Comparison of ENCODE assay signal across 26 cellular contexts in genomic region chr18:46290440-46291020, GRCh38.
DNase-seq lines count a peak whose midpoint lies in the region; ATAC-seq, FAIRE-seq and TF ChIP-seq lines count a peak whose summit lies in the region.
"Had no signal": no experiment of that assay in that cellular context is flagged by ENCODE, and none has a peak within 500 bp of the region (broad histone marks: within the 10 kb centered on the region; RNA-seq: fewer than 3 reads in every experiment).

No MANE protein-coding gene starts in this region.

- TF ChIP-seq EP300 in H1 (IDR thresholded peaks at IDR 0.05; ENCODE audit: borderline replicate concordance in 1 of 2, low read depth in 2 of 2, low read length in 2 of 2), result no peak

- H3K9me3 Mint-ChIP-seq in activated T-cell treated with anti-CD3 and anti-CD28 coated beads, Interleukin-2, amount 50 U/mL, for 24 hours, result no peaks in the 10 kb centered on the region
- H3K9me3 Mint-ChIP-seq in H9, result no peaks in the 10 kb centered on the region
- H3K9me3 Mint-ChIP-seq: CD4-positive, CD25-positive, alpha-beta regulatory T cell; GM23338 had no signal

- H3K79me2 ChIP-seq in H9 (ENCODE audit: insufficient read depth, low read length), result no peaks in the 10 kb centered on the region
- no peaks in the 10 kb centered on the region for H3K79me2 ChIP-seq in H1 (ENCODE audit: control insufficient read depth in 1 of 2, insufficient read depth in 2 of 2, low read length in 2 of 2)

- no peak for FAIRE-seq in H1 (lab: Jason Lieb, UNC)
- FAIRE-seq: D721Med, G401.6 had no signal

- H3K36me3 Mint-ChIP-seq in activated T-cell treated with anti-CD3 and anti-CD28 coated beads, Interleukin-2, amount 50 U/mL, for 24 hours (ENCODE audit: low read depth), result no peaks in the 10 kb centered on the region
- H3K36me3 Mint-ChIP-seq in H9 (ENCODE audit: insufficient read depth in 1 of 3, low read depth in 3 of 3), result no peaks in the 10 kb centered on the region
- H3K36me3 Mint-ChIP-seq: CD4-positive, CD25-positive, alpha-beta regulatory T cell had no signal

- no peaks in the 10 kb centered on the region for H3K4me1 Mint-ChIP-seq in activated T-cell treated with anti-CD3 and anti-CD28 coated beads, Interleukin-2, amount 50 U/mL, for 24 hours (ENCODE audit: low read depth)
- H3K4me1 Mint-ChIP-seq in H9, result peaks cover 9 to 25% of the 10 kb centered on the region in 2 experiments

- CTCF ChIA-PET in H1 (lab: Charles Lee; ENCODE audit: partially characterized antibody), result interaction anchor here (0.6 to 4.9 kb wide), 7 partner anchors 9 to 173 kb away, joined by 3 to 46 read pairs (median 4); no protein-coding TSS in a partner anchor

- no peak overlapping the region for H3K27ac Mint-ChIP-seq in activated T-cell treated with anti-CD3 and anti-CD28 coated beads, Interleukin-2, amount 50 U/mL, for 24 hours
- no peak overlapping the region; a peak in 1 of 7 replicates for H3K27ac Mint-ChIP-seq in H9
- H3K27ac Mint-ChIP-seq: CD4-positive, CD25-positive, alpha-beta regulatory T cell; GM23338 had no signal

- no peak for TF ChIP-seq CTCF in H9 (conservative IDR thresholded peaks at IDR 0.05)
- TF ChIP-seq CTCF in H1 (IDR thresholded peaks at IDR 0.05; ENCODE audit: control extremely low read depth in 1 of 3, insufficient read depth in 1 of 3, low read depth in 1 of 3, low read length in 3 of 3), result peak in 2 of 3 experiments; percentile 4 to 9; a peak in 1 of 4 replicates

- H3K27me3 Mint-ChIP-seq in activated T-cell treated with anti-CD3 and anti-CD28 coated beads, Interleukin-2, amount 50 U/mL, for 24 hours, result no peaks in the 10 kb centered on the region
- H3K27me3 Mint-ChIP-seq in H9 (ENCODE audit: low read depth), result no peaks in the 10 kb centered on the region
- H3K27me3 Mint-ChIP-seq: CD4-positive, CD25-positive, alpha-beta regulatory T cell had no signal

- POLR2A ChIA-PET in H1 (lab: Charles Lee; ENCODE audit: partially characterized antibody), result interaction anchor here (0.9 to 1.0 kb wide), 2 partner anchors 12 to 20 kb away, joined by 3 read pairs; no protein-coding TSS in a partner anchor

- H4K8ac ChIP-seq in H9 (replicated peaks; ENCODE audit: insufficient read length, low read depth, low read length), result no peak overlapping the region
- H4K8ac ChIP-seq in H1 (ENCODE audit: extremely low read depth, insufficient read depth, low read length), result no peak overlapping the region; the same call in 1 of the 2 replicates

- no peak overlapping the region for H2AFZ ChIP-seq in H9 (ENCODE audit: low read length)
- no peak overlapping the region for H2AFZ ChIP-seq in H1 (ENCODE audit: low read length)
- H2AFZ ChIP-seq: GM23338, PC-9 had no signal

- H3K79me1 ChIP-seq in H9 (ENCODE audit: insufficient read depth, low read depth, low read length, poor library complexity, severe bottlenecking) (no peaks in the 10 kb centered on the region), H1 (ENCODE audit: low read depth, low read length) (no peaks in the 10 kb centered on the region)

- H3K14ac ChIP-seq in H9 (ENCODE audit: insufficient read depth, low read length) (no peak overlapping the region), H1 (ENCODE audit: insufficient read length) (no peak overlapping the region)

- no peak for ATAC-seq in GM18873 (IDR thresholded peaks at IDR 0.05; ENCODE audit: low FRiP score, unreplicated experiment)
- ATAC-seq: GM23338, Right ventricle myocardium inferior had no signal

- no peak overlapping the region for H2AK5ac ChIP-seq in H9 (ENCODE audit: insufficient read length, low read length)
- no peak overlapping the region for H2AK5ac ChIP-seq in H1 (ENCODE audit: low read depth, low read length)

- no peak overlapping the region for H3K23ac ChIP-seq in H9 (ENCODE audit: insufficient read length, low read depth, low read length)
- no peak overlapping the region for H3K23ac ChIP-seq in H1 (ENCODE audit: insufficient read length)

- H2BK20ac ChIP-seq in H9 (ENCODE audit: low read depth, low read length, poor library complexity, severe bottlenecking), result no peak overlapping the region
- H2BK20ac ChIP-seq in H1 (ENCODE audit: low read length), result no peak overlapping the region

- no peak overlapping the region for H3K4me3 Mint-ChIP-seq in activated T-cell treated with anti-CD3 and anti-CD28 coated beads, Interleukin-2, amount 50 U/mL, for 24 hours
- no peak overlapping the region for H3K4me3 Mint-ChIP-seq in H9
- H3K4me3 Mint-ChIP-seq: GM23338 had no signal

- H3K36me3 ChIP-seq in H1 (ENCODE audit: control insufficient read depth in 2 of 4, insufficient read depth in 4 of 4, low read length in 3 of 4), result no peaks in the 10 kb centered on the region
- H3K36me3 ChIP-seq: SJSA1 had no signal

- H4K91ac ChIP-seq in H9 (ENCODE audit: insufficient read length, low read depth, low read length) (no peak overlapping the region), H1 (replicated peaks; ENCODE audit: insufficient read length, low read length) (peak overlapping the region; percentile 47)

- no peak; a peak in 1 of 4 replicates for TF ChIP-seq RAD21 in H1 (IDR thresholded peaks at IDR 0.05 in 1 of 2, conservative IDR thresholded peaks at IDR 0.05 in 1 of 2; ENCODE audit: low read depth in 2 of 2, low read length in 2 of 2)

- H2BK15ac ChIP-seq in H9 (ENCODE audit: low read depth, low read length) (no peak overlapping the region), H1 (ENCODE audit: low read length) (no peak overlapping the region)

- no peak overlapping the region for H2BK12ac ChIP-seq in H9 (ENCODE audit: insufficient read length, low read depth, low read length)
- H2BK12ac ChIP-seq in H1 (ENCODE audit: low read depth, low read length), result no peak overlapping the region

- no peaks in the 10 kb centered on the region for H3K23me2 ChIP-seq in H9 (ENCODE audit: insufficient read length, low read depth, low read length, poor library complexity, severe bottlenecking)
- H3K23me2 ChIP-seq in H1 (ENCODE audit: low read depth, low read length), result no peaks in the 10 kb centered on the region

- H3K9ac ChIP-seq in H9 (ENCODE audit: extremely low read depth, insufficient read length, low read length), result no peak overlapping the region
- no peak overlapping the region for H3K9ac ChIP-seq in H1 (replicated peaks in 1 of 4; ENCODE audit: extremely low read depth in 1 of 4, low read depth in 3 of 4, low read length in 3 of 4)

- H3K4me2 ChIP-seq in H9 (ENCODE audit: insufficient read depth, insufficient read length, low read length), result no peak overlapping the region
- H3K4me2 ChIP-seq in H1 (ENCODE audit: insufficient read depth in 1 of 2, low read depth in 2 of 2, low read length in 2 of 2), result no peak overlapping the region
- H3K4me2 ChIP-seq: GM23338, PC-9 had no signal

- H3K27me3 ChIP-seq in H9 (ENCODE audit: insufficient read depth, low read length) (no peaks in the 10 kb centered on the region), H1 (replicated peaks in 1 of 4; ENCODE audit: control insufficient read depth in 3 of 4, extremely low read depth in 1 of 4, insufficient read depth in 3 of 4, low read length in 3 of 4) (no peaks in the 10 kb centered on the region)
- H3K27me3 ChIP-seq: SJSA1 had no signal

- H3K4ac ChIP-seq in H9 (ENCODE audit: low read depth, low read length), result no peak overlapping the region
- H3K4ac ChIP-seq in H1 (replicated peaks; ENCODE audit: insufficient read length, low read depth, low read length), result no peak overlapping the region

- H3K4me3 ChIP-seq in H1 (ENCODE audit: extremely low read depth in 1 of 4, insufficient read depth in 2 of 4, low read depth in 3 of 4, low read length in 4 of 4), result no peak overlapping the region
- H3K4me3 ChIP-seq: GM23338, PC-9, SJSA1 had no signal

- H3K4me1 ChIP-seq in H9 (ENCODE audit: insufficient read depth, low read length), result peaks cover 7% of the 10 kb centered on the region
- peaks cover 5 to 10% (median 9%) of the 10 kb centered on the region in 4 experiments for H3K4me1 ChIP-seq in H1 (replicated peaks in 1 of 4; ENCODE audit: control insufficient read depth in 3 of 4, insufficient read depth in 4 of 4, low read length in 3 of 4)
- H3K4me1 ChIP-seq: SJSA1 had no signal

- no peak overlapping the region for H3K18ac ChIP-seq in H9 (ENCODE audit: insufficient read length, low read depth, low read length)
- no peak overlapping the region for H3K18ac ChIP-seq in H1 (ENCODE audit: extremely low read depth, low read length)

- H4K20me1 ChIP-seq in H9 (ENCODE audit: control insufficient read depth, insufficient read depth, insufficient read length) (no peaks in the 10 kb centered on the region), H1 (replicated peaks in 1 of 2; ENCODE audit: control insufficient read depth in 1 of 2, insufficient read depth in 2 of 2, low read length in 2 of 2) (no peaks in the 10 kb centered on the region)

- H2BK5ac ChIP-seq in H9 (ENCODE audit: insufficient read length, low read length), result no peak overlapping the region
- no peak overlapping the region for H2BK5ac ChIP-seq in H1 (ENCODE audit: low read depth, low read length)

- no peak overlapping the region for H4K5ac ChIP-seq in H9 (ENCODE audit: insufficient read length, low read depth, low read length)
- no peak overlapping the region for H4K5ac ChIP-seq in H1 (ENCODE audit: insufficient read length, low read depth, low read length)

- H2BK120ac ChIP-seq in H9 (ENCODE audit: low read depth, low read length, poor library complexity, severe bottlenecking), result no peak overlapping the region
- no peak overlapping the region for H2BK120ac ChIP-seq in H1 (replicated peaks; ENCODE audit: low read depth, low read length)

- DNase-seq in activated T-cell treated with anti-CD3 and anti-CD28 coated beads, Interleukin-2, amount 50 U/mL, for 24 hours, result peak; percentile 17
- no peak for DNase-seq in activated T-cell treated with anti-CD3 and anti-CD28 coated beads, Interleukin-2, amount 50 U/mL, for 1 hour
- DNase-seq in H9 (peak; percentile 14), H1 (ENCODE audit: low read depth in 1 of 2, low spot score in 2 of 2) (peak in 1 of 2 experiments; percentile 41), mesenteric fat pad (ENCODE audit: low spot score) (peak; percentile 51), NCI-H1092 treated with DMSO at 0.1 percent for 48 hours (lab: John Stamatoyannopoulos, UW) (no peak), NCI-H1694 treated with DMSO at 0.1 percent for 48 hours (lab: John Stamatoyannopoulos, UW) (no peak)
- DNase-seq: 8988T; ACHN; DMS53; HCEC 1CT; NCI-H1105 treated with DMSO at 0.1 percent for 48 hours; NCI-H2029 treated with DMSO at 0.1 percent for 48 hours; NCI-H446 treated with DMSO at 0.1 percent for 48 hours; NCI-H526; NCI-H82; NK-92 treated with Interleukin-12 subunit alpha and Interleukin-12 subunit beta, amount 100 ng/mL, for 24 hours; PC-9 had no signal

- no peak overlapping the region for H3T11ph ChIP-seq in H9 (ENCODE audit: low read length)

- no CpG with 5 or more reads among the region's 9 CpGs for WGBS in H9 (ENCODE audit: extremely low coverage, insufficient read length, low lambda C conversion rate)
- 90% methylated on average over 9 of the region's 9 CpGs; no CpG with 5 or more reads in 1 of the 2 experiments for WGBS in H1 (ENCODE audit: extremely low coverage in 1 of 2, insufficient coverage in 1 of 2, insufficient read length in 1 of 2, insufficient replicate concordance in 2 of 2, low coverage in 1 of 2, low lambda C conversion rate in 2 of 2, missing lambda C conversion rate in 1 of 2), 2 experiments

- H3K27ac ChIP-seq in H9 (ENCODE audit: insufficient read length, low read depth, low read length) (no peak overlapping the region), H1 (ENCODE audit: low read depth, low read length) (no peak overlapping the region)
- H3K27ac ChIP-seq: HL-60, PC-9, SJSA1 had no signal

- TF ChIP-seq POLR2A in H1 (IDR thresholded peaks at IDR 0.05; ENCODE audit: control extremely low read depth in 1 of 2, low read depth in 2 of 2, low read length in 2 of 2), result no peak

- H3K56ac ChIP-seq in H9 (ENCODE audit: insufficient read length, low read depth, low read length) (no peak overlapping the region), H1 (replicated peaks; ENCODE audit: insufficient read length, low read depth, low read length) (no peak overlapping the region)

- H3K9me3 ChIP-seq in H9 (ENCODE audit: control insufficient read depth, low read depth, low read length) (no peaks in the 10 kb centered on the region), H1 (ENCODE audit: insufficient read depth in 2 of 2, low read depth in 1 of 2, low read length in 1 of 2) (no peaks in the 10 kb centered on the region)
- H3K9me3 ChIP-seq: SJSA1 had no signal

Comparison
In these comparisons a context has a peak if more than half of its experiments do, and no peak if none do; other contexts are left out.
1. DNase-seq: peak in activated T-cell treated with anti-CD3 and anti-CD28 coated beads, Interleukin-2, amount 50 U/mL, for 24 hours (single experiment), H9 (single experiment) and mesenteric fat pad (single experiment); none in activated T-cell treated with anti-CD3 and anti-CD28 coated beads, Interleukin-2, amount 50 U/mL, for 1 hour (single experiment), NCI-H1092 treated with DMSO at 0.1 percent for 48 hours (single experiment) and NCI-H1694 treated with DMSO at 0.1 percent for 48 hours (single experiment).